Comparison of ENCODE assay signal across 28 cellular contexts in genomic region chr9:5062631-5063030, GRCh38.
"Had no signal": no experiment of that assay in that cellular context is flagged by ENCODE, and none has a peak within 500 bp of the region (broad histone marks: within the 10 kb centered on the region; RNA-seq: fewer than 3 reads in every experiment).

No MANE protein-coding gene starts in this region.

- H3K36me3 Mint-ChIP-seq: neural progenitor cell had no signal

- H3K4me3 Mint-ChIP-seq: natural killer cell; nephron; neural progenitor cell; stimulated activated effector memory CD8-positive, alpha-beta T cell treated with anti-CD3 and anti-CD28 coated beads, Interleukin-12 subunit alpha, Interleukin-12 subunit beta, amount 100 ng/mL, for 72 hours; stimulated activated naive B cell treated with anti-CD40 and anti-IgM and Interleukin-4, amounts not matched to agents 10 μg/mL and 1 μg/mL and 100 μg/mL, for 72 hours; stimulated activated naive CD8-positive, alpha-beta T cell treated with anti-CD3 and anti-CD28 coated beads, Interleukin-15, Interleukin-2, amounts not matched to agents 100 ng/mL and 50 ng/mL, for 24 hours; type B pancreatic cell had no signal

- H3K27ac Mint-ChIP-seq: natural killer cell; nephron; neural progenitor cell; progenitor cell of endocrine pancreas; stimulated activated effector memory CD8-positive, alpha-beta T cell treated with anti-CD3 and anti-CD28 coated beads, Interleukin-12 subunit alpha, Interleukin-12 subunit beta, amount 100 ng/mL, for 72 hours; stimulated activated naive B cell treated with anti-CD40 and anti-IgM and Interleukin-4, amounts not matched to agents 10 μg/mL and 1 μg/mL and 100 μg/mL, for 72 hours; stimulated activated naive CD8-positive, alpha-beta T cell treated with anti-CD3 and anti-CD28 coated beads, Interleukin-15, Interleukin-2, amounts not matched to agents 100 ng/mL and 50 ng/mL, for 24 hours; type B pancreatic cell had no signal

- H3K9ac ChIP-seq: neural progenitor cell, parathyroid adenoma had no signal

- H3K4me2 ChIP-seq: neural progenitor cell had no signal

- H3K4me1 Mint-ChIP-seq: nephron; neural progenitor cell; stimulated activated effector memory CD8-positive, alpha-beta T cell treated with anti-CD3 and anti-CD28 coated beads, Interleukin-12 subunit alpha, Interleukin-12 subunit beta, amount 100 ng/mL, for 72 hours had no signal

- H3K4me1 ChIP-seq: neural progenitor cell, parathyroid adenoma, psoas muscle, right lobe of liver, sigmoid colon, stomach, suprapubic skin, testis, transverse colon, upper lobe of right lung, uterus had no signal

- DNase-seq: natural killer cell; occipital lobe; ovary; posterior cingulate gyrus; psoas muscle; right cardiac atrium; right lobe of liver; sigmoid colon; stimulated activated CD4-positive, alpha-beta T cell treated with anti-CD3 and anti-CD28 coated beads, Interleukin-15, amount 100 ng/mL, for 24 hours; stimulated activated CD4-positive, alpha-beta T cell treated with anti-CD3 and anti-CD28 coated beads, Interleukin-2, amount 100 ng/mL, for 24 hours; stimulated activated CD4-positive, alpha-beta T cell treated with anti-CD3 and anti-CD28 coated beads, Interleukin-2, amount 100 ng/mL, for 48 hours; stimulated activated CD4-positive, alpha-beta T cell treated with anti-CD3 and anti-CD28 coated beads, Interleukin-4, amount 100 ng/mL, for 24 hours; stimulated activated naive B cell treated with anti-CD40 and anti-IgM and Interleukin-4, amounts not matched to agents 10 μg/mL and 1 μg/mL and 100 μg/mL, for 72 hours; stimulated activated naive CD4-positive, alpha-beta T cell treated with Interleukin-2 at 50 U/mL for 16 hours; stomach; testis; tibial artery; transverse colon; upper lobe of right lung; uterus had no signal

- H3K9me3 Mint-ChIP-seq: natural killer cell; nephron; neural progenitor cell; stimulated activated effector memory CD8-positive, alpha-beta T cell treated with anti-CD3 and anti-CD28 coated beads, Interleukin-12 subunit alpha, Interleukin-12 subunit beta, amount 100 ng/mL, for 72 hours; stimulated activated naive B cell treated with anti-CD40 and anti-IgM and Interleukin-4, amounts not matched to agents 10 μg/mL and 1 μg/mL and 100 μg/mL, for 72 hours; stimulated activated naive CD8-positive, alpha-beta T cell treated with anti-CD3 and anti-CD28 coated beads, Interleukin-15, Interleukin-2, amounts not matched to agents 100 ng/mL and 50 ng/mL, for 24 hours; type B pancreatic cell had no signal

- H3K27ac ChIP-seq: neural progenitor cell, ovary, parathyroid adenoma, psoas muscle, right lobe of liver, sigmoid colon, stomach, suprapubic skin, testis, tibial artery, transverse colon, upper lobe of right lung, uterus had no signal

- H2AFZ ChIP-seq: neural progenitor cell, parathyroid adenoma had no signal

- H3K4me3 ChIP-seq: neural progenitor cell, ovary, psoas muscle, right lobe of liver, sigmoid colon, stomach, suprapubic skin, testis, tibial artery, transverse colon, upper lobe of right lung, uterus had no signal

- H3K9me3 ChIP-seq: ovary, psoas muscle, right lobe of liver, sigmoid colon, stomach, suprapubic skin, testis, tibial artery, transverse colon, upper lobe of right lung, uterus had no signal

- H3K27me3 ChIP-seq: neural progenitor cell, ovary, right lobe of liver, sigmoid colon, stomach, suprapubic skin, testis, tibial artery, transverse colon, upper lobe of right lung, uterus had no signal

- ATAC-seq: natural killer cell; right cardiac atrium; right lobe of liver; stimulated activated effector memory CD8-positive, alpha-beta T cell treated with anti-CD3 and anti-CD28 coated beads, Interleukin-12 subunit alpha, Interleukin-12 subunit beta, amount 100 ng/mL, for 72 hours; stimulated activated naive B cell treated with anti-CD40 and anti-IgM and Interleukin-4, amounts not matched to agents 10 μg/mL and 1 μg/mL and 100 μg/mL, for 72 hours; upper lobe of right lung had no signal

- H3K36me3 ChIP-seq: neural progenitor cell, ovary, right lobe of liver, uterus had no signal

- H3K27me3 Mint-ChIP-seq: progenitor cell of endocrine pancreas; stimulated activated naive B cell treated with anti-CD40 and anti-IgM and Interleukin-4, amounts not matched to agents 10 μg/mL and 1 μg/mL and 100 μg/mL, for 72 hours; stimulated activated naive CD8-positive, alpha-beta T cell treated with anti-CD3 and anti-CD28 coated beads, Interleukin-15, Interleukin-2, amounts not matched to agents 100 ng/mL and 50 ng/mL, for 24 hours; type B pancreatic cell had no signal
